Comparison of ENCODE assay signal across 1 cellular context in the genomic region with DNA sequence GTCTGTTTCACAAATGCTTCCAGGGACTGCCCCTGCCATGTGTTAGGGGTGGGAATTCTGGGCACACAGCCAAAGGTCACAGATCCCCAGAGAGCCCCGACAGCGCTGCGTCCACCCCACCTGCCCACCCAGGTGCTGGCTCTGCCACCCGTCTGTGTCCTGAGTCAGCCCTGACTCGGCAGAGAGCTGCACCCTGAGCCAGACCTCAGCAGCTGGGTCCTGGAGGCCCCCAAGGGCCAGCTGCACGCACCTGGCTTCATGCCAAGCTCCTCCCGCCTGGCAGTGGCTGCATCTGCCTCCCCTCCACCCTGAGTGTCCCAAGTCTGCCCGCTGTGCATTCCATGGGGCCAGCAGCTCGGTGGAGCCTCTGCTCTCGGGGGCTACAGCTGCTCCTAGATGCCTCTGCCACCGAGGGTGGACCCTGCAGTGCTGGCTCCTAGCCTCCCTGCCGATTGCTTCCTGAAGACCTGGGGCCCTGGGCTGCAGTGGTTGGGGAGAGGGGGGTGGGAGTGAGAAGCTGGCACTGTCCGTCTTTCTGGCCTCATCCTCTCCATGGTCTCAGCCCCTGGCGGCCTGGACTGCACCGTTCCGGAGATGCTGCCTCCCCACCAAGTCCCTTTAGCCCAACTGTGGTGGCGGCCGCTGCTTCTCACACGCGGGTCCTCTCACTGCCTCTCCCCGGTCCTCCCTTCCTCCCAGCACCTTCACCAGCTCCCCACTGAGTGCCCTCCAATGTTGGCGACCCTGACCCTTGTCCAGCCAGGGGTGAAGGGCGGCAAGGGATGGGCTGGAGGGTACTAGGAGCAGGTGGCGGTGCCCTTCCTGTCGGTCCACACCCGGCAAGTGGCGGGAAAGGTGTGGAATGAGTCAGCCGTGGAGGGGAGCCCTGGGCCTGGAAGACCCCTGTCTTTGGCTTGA.
TF ChIP-seq lines count a peak whose summit lies in the region.

No MANE protein-coding gene starts in this region.

TF ChIP-seq in HepG2, 621 proteins besides CTCF, POLR2A, EP300 and RAD21 (continues in another document):
- no peak for TF ChIP-seq SRSF1 (optimal IDR thresholded peaks at IDR 0.05; ENCODE audit: low read depth, low read length)
- TF ChIP-seq NBN (conservative IDR thresholded peaks at IDR 0.05): no peak
- TF ChIP-seq MEIS1 (CRISPR knock-in tag; IDR thresholded peaks at IDR 0.05; ENCODE audit: borderline replicate concordance): peak; percentile 81
- TF ChIP-seq SOX6 (IDR thresholded peaks at IDR 0.05): no peak
- TF ChIP-seq SOX6 (CRISPR knock-in tag; IDR thresholded peaks at IDR 0.05): peak; percentile 84
- peak; percentile 80 for TF ChIP-seq BORCS8-MEF2B (CRISPR knock-in tag; IDR thresholded peaks at IDR 0.05)
- no peak for TF ChIP-seq SMYD3 (CRISPR knock-in tag; IDR thresholded peaks at IDR 0.05)
- no peak for TF ChIP-seq FLYWCH1 (CRISPR knock-in tag; IDR thresholded peaks at IDR 0.05)
- TF ChIP-seq NFYB (CRISPR knock-in tag; IDR thresholded peaks at IDR 0.05): no peak
- TF ChIP-seq ISL2 (CRISPR knock-in tag; IDR thresholded peaks at IDR 0.05): no peak
- TF ChIP-seq ZFY (CRISPR knock-in tag; IDR thresholded peaks at IDR 0.05): peak; percentile 46; the same call in 1 of the 2 replicates
- TF ChIP-seq SIX1 (CRISPR knock-in tag; IDR thresholded peaks at IDR 0.05; ENCODE audit: borderline replicate concordance): no peak
- TF ChIP-seq, protein P1, sequence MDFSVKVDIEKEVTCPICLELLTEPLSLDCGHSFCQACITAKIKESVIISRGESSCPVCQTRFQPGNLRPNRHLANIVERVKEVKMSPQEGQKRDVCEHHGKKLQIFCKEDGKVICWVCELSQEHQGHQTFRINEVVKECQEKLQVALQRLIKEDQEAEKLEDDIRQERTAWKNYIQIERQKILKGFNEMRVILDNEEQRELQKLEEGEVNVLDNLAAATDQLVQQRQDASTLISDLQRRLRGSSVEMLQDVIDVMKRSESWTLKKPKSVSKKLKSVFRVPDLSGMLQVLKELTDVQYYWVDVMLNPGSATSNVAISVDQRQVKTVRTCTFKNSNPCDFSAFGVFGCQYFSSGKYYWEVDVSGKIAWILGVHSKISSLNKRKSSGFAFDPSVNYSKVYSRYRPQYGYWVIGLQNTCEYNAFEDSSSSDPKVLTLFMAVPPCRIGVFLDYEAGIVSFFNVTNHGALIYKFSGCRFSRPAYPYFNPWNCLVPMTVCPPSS (IDR thresholded peaks at IDR 0.05): no peak
- TF ChIP-seq, protein P2, sequence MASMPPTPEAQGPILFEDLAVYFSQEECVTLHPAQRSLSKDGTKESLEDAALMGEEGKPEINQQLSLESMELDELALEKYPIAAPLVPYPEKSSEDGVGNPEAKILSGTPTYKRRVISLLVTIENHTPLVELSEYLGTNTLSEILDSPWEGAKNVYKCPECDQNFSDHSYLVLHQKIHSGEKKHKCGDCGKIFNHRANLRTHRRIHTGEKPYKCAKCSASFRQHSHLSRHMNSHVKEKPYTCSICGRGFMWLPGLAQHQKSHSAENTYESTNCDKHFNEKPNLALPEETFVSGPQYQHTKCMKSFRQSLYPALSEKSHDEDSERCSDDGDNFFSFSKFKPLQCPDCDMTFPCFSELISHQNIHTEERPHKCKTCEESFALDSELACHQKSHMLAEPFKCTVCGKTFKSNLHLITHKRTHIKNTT (CRISPR knock-in tag; IDR thresholded peaks at IDR 0.05): no peak
- no peak for TF ChIP-seq ZNF530 (CRISPR knock-in tag; IDR thresholded peaks at IDR 0.05; ENCODE audit: low read depth)
- TF ChIP-seq SAP130 (CRISPR knock-in tag; IDR thresholded peaks at IDR 0.05; ENCODE audit: low read depth): peak; percentile 93
- TF ChIP-seq, protein P3, sequence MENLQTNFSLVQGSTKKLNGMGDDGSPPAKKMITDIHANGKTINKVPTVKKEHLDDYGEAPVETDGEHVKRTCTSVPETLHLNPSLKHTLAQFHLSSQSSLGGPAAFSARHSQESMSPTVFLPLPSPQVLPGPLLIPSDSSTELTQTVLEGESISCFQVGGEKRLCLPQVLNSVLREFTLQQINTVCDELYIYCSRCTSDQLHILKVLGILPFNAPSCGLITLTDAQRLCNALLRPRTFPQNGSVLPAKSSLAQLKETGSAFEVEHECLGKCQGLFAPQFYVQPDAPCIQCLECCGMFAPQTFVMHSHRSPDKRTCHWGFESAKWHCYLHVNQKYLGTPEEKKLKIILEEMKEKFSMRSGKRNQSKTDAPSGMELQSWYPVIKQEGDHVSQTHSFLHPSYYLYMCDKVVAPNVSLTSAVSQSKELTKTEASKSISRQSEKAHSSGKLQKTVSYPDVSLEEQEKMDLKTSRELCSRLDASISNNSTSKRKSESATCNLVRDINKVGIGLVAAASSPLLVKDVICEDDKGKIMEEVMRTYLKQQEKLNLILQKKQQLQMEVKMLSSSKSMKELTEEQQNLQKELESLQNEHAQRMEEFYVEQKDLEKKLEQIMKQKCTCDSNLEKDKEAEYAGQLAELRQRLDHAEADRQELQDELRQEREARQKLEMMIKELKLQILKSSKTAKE (CRISPR knock-in tag; IDR thresholded peaks at IDR 0.05; ENCODE audit: borderline replicate concordance): peak; percentile 70
- TF ChIP-seq FOXJ3 (CRISPR knock-in tag; IDR thresholded peaks at IDR 0.05; ENCODE audit: borderline replicate concordance): no peak
- TF ChIP-seq MAF1 (CRISPR knock-in tag; IDR thresholded peaks at IDR 0.05; ENCODE audit: borderline replicate concordance): no peak
- no peak for TF ChIP-seq SNRNP70 (IDR thresholded peaks at IDR 0.05; ENCODE audit: low read depth, low read length)
- peak; percentile 60 for TF ChIP-seq HDAC2 (CRISPR knock-in tag; IDR thresholded peaks at IDR 0.05)
- TF ChIP-seq, protein P4, sequence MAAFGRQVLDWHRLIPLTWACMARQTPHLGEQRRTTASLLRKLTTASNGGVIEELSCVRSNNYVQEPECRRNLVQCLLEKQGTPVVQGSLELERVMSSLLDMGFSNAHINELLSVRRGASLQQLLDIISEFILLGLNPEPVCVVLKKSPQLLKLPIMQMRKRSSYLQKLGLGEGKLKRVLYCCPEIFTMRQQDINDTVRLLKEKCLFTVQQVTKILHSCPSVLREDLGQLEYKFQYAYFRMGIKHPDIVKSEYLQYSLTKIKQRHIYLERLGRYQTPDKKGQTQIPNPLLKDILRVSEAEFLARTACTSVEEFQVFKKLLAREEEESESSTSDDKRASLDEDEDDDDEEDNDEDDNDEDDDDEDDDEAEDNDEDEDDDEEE (CRISPR knock-in tag; IDR thresholded peaks at IDR 0.05): no peak
- peak; percentile 61; the same call in 1 of the 2 replicates for TF ChIP-seq ZNF598 (CRISPR knock-in tag; IDR thresholded peaks at IDR 0.05; ENCODE audit: borderline replicate concordance)
- TF ChIP-seq, protein P5, sequence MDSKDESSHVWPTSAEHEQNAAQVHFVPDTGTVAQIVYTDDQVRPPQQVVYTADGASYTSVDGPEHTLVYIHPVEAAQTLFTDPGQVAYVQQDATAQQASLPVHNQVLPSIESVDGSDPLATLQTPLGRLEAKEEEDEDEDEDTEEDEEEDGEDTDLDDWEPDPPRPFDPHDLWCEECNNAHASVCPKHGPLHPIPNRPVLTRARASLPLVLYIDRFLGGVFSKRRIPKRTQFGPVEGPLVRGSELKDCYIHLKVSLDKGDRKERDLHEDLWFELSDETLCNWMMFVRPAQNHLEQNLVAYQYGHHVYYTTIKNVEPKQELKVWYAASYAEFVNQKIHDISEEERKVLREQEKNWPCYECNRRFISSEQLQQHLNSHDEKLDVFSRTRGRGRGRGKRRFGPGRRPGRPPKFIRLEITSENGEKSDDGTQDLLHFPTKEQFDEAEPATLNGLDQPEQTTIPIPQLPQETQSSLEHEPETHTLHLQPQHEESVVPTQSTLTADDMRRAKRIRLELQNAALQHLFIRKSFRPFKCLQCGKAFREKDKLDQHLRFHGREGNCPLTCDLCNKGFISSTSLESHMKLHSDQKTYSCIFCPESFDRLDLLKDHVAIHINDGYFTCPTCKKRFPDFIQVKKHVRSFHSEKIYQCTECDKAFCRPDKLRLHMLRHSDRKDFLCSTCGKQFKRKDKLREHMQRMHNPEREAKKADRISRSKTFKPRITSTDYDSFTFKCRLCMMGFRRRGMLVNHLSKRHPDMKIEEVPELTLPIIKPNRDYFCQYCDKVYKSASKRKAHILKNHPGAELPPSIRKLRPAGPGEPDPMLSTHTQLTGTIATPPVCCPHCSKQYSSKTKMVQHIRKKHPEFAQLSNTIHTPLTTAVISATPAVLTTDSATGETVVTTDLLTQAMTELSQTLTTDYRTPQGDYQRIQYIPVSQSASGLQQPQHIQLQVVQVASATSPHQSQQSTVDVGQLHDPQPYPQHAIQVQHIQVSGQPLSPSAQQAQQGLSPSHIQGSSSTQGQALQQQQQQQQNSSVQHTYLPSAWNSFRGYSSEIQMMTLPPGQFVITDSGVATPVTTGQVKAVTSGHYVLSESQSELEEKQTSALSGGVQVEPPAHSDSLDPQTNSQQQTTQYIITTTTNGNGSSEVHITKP (CRISPR knock-in tag; IDR thresholded peaks at IDR 0.05; ENCODE audit: low read depth): 0 out of 2 replicates have a peak, but pooled peaks have one; percentile 30
- TF ChIP-seq, protein P6, sequence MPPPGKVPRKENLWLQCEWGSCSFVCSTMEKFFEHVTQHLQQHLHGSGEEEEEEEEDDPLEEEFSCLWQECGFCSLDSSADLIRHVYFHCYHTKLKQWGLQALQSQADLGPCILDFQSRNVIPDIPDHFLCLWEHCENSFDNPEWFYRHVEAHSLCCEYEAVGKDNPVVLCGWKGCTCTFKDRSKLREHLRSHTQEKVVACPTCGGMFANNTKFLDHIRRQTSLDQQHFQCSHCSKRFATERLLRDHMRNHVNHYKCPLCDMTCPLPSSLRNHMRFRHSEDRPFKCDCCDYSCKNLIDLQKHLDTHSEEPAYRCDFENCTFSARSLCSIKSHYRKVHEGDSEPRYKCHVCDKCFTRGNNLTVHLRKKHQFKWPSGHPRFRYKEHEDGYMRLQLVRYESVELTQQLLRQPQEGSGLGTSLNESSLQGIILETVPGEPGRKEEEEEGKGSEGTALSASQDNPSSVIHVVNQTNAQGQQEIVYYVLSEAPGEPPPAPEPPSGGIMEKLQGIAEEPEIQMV (CRISPR knock-in tag; IDR thresholded peaks at IDR 0.05; ENCODE audit: low read depth): no peak; the same call in 1 of the 2 replicates
- TF ChIP-seq PRMT3 (CRISPR knock-in tag; IDR thresholded peaks at IDR 0.05; ENCODE audit: borderline replicate concordance, low read depth): no peak
- peak; percentile 88 for TF ChIP-seq GATAD2A (CRISPR knock-in tag; IDR thresholded peaks at IDR 0.05)
- TF ChIP-seq KAT2B (IDR thresholded peaks at IDR 0.05; ENCODE audit: borderline replicate concordance, low read depth, low read length): no peak
- TF ChIP-seq ZFP37 (CRISPR knock-in tag; IDR thresholded peaks at IDR 0.05; ENCODE audit: borderline replicate concordance): no peak
- TF ChIP-seq, protein P7, sequence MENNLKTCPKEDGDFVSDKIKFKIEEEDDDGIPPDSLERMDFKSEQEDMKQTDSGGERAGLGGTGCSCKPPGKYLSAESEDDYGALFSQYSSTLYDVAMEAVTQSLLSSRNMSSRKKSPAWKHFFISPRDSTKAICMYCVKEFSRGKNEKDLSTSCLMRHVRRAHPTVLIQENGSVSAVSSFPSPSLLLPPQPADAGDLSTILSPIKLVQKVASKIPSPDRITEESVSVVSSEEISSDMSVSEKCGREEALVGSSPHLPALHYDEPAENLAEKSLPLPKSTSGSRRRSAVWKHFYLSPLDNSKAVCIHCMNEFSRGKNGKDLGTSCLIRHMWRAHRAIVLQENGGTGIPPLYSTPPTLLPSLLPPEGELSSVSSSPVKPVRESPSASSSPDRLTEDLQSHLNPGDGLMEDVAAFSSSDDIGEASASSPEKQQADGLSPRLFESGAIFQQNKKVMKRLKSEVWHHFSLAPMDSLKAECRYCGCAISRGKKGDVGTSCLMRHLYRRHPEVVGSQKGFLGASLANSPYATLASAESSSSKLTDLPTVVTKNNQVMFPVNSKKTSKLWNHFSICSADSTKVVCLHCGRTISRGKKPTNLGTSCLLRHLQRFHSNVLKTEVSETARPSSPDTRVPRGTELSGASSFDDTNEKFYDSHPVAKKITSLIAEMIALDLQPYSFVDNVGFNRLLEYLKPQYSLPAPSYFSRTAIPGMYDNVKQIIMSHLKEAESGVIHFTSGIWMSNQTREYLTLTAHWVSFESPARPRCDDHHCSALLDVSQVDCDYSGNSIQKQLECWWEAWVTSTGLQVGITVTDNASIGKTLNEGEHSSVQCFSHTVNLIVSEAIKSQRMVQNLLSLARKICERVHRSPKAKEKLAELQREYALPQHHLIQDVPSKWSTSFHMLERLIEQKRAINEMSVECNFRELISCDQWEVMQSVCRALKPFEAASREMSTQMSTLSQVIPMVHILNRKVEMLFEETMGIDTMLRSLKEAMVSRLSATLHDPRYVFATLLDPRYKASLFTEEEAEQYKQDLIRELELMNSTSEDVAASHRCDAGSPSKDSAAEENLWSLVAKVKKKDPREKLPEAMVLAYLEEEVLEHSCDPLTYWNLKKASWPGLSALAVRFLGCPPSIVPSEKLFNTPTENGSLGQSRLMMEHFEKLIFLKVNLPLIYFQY (CRISPR knock-in tag; IDR thresholded peaks at IDR 0.05; ENCODE audit: borderline replicate concordance): peak; percentile 61; the same call in 1 of the 2 replicates
- no peak for TF ChIP-seq GLI4 (CRISPR knock-in tag; IDR thresholded peaks at IDR 0.05; ENCODE audit: borderline replicate concordance)
- TF ChIP-seq, protein P8, sequence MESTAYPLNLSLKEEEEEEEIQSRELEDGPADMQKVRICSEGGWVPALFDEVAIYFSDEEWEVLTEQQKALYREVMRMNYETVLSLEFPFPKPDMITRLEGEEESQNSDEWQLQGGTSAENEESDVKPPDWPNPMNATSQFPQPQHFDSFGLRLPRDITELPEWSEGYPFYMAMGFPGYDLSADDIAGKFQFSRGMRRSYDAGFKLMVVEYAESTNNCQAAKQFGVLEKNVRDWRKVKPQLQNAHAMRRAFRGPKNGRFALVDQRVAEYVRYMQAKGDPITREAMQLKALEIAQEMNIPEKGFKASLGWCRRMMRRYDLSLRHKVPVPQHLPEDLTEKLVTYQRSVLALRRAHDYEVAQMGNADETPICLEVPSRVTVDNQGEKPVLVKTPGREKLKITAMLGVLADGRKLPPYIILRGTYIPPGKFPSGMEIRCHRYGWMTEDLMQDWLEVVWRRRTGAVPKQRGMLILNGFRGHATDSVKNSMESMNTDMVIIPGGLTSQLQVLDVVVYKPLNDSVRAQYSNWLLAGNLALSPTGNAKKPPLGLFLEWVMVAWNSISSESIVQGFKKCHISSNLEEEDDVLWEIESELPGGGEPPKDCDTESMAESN (CRISPR knock-in tag; conservative IDR thresholded peaks at IDR 0.05): no peak
- TF ChIP-seq CHD2 (IDR thresholded peaks at IDR 0.05; ENCODE audit: low read depth, low read length): no peak
- no peak for TF ChIP-seq ZNF816 (CRISPR knock-in tag; IDR thresholded peaks at IDR 0.05; ENCODE audit: borderline replicate concordance)
- TF ChIP-seq KAT8 (CRISPR knock-in tag; IDR thresholded peaks at IDR 0.05): peak; percentile 74
- TF ChIP-seq RARG (CRISPR knock-in tag; IDR thresholded peaks at IDR 0.05; ENCODE audit: low read depth): 0 out of 2 replicates have a peak, but pooled peaks have one; percentile 74
- peak; percentile 96 for TF ChIP-seq ZNF543 (CRISPR knock-in tag; IDR thresholded peaks at IDR 0.05)
- no peak for TF ChIP-seq ZNF264 (CRISPR knock-in tag; IDR thresholded peaks at IDR 0.05)
- no peak for TF ChIP-seq FOXM1 (CRISPR knock-in tag; IDR thresholded peaks at IDR 0.05)
- TF ChIP-seq NFIC (IDR thresholded peaks at IDR 0.05; ENCODE audit: low read length): peak; percentile 97; the same call in 1 of the 2 replicates
- TF ChIP-seq GTF2F1 (IDR thresholded peaks at IDR 0.05; ENCODE audit: low read length): peak; percentile 39; the same call in 1 of the 2 replicates
- TF ChIP-seq RBM22 (optimal IDR thresholded peaks at IDR 0.05; ENCODE audit: low read length): no peak
- no peak for TF ChIP-seq TEAD2 (CRISPR knock-in tag; IDR thresholded peaks at IDR 0.05)
- peak; percentile 65 for TF ChIP-seq RBFOX2 (IDR thresholded peaks at IDR 0.05; ENCODE audit: low read depth, low read length)
- no peak for TF ChIP-seq ADNP (CRISPR knock-in tag; IDR thresholded peaks at IDR 0.05)
- no peak for TF ChIP-seq ZNF225 (CRISPR knock-in tag; IDR thresholded peaks at IDR 0.05)
- TF ChIP-seq ZFP1 (CRISPR knock-in tag; IDR thresholded peaks at IDR 0.05): 0 out of 2 replicates have a peak, but pooled peaks have one; percentile 36
